ENCODE assay signal across 1 cellular context in genomic region chr4:80253510-80253909, GRCh38.
A peak's percentile ranks its signal among the peaks of the same experiment; 100 is the strongest.
TF ChIP-seq lines count a peak whose summit lies in the region.

No MANE protein-coding gene starts in this region.

TF ChIP-seq in K562, 482 proteins besides CTCF, POLR2A, EP300 and RAD21 (continued from another document and continues in another):
- TF ChIP-seq ZNF318 (IDR thresholded peaks at IDR 0.05; ENCODE audit: borderline replicate concordance in 1 of 2, low read depth in 1 of 2) (no peak; a peak in 1 of 4 replicates), ZNF263 (CRISPR knock-in tag; IDR thresholded peaks at IDR 0.05; ENCODE audit: borderline replicate concordance) (no peak), MEIS2 (IDR thresholded peaks at IDR 0.05; ENCODE audit: partially characterized antibody) (peak; percentile 80), FOXK1 (CRISPR knock-in tag; IDR thresholded peaks at IDR 0.05; ENCODE audit: borderline replicate concordance) (no peak), TAF15 (IDR thresholded peaks at IDR 0.05; ENCODE audit: low read depth, low read length) (no peak), RFX1 (IDR thresholded peaks at IDR 0.05) (no peak), ZFP91 (CRISPR knock-in tag; IDR thresholded peaks at IDR 0.05) (no peak), HOXB6 (CRISPR knock-in tag; IDR thresholded peaks at IDR 0.05; ENCODE audit: borderline replicate concordance) (no peak), MCM3 (IDR thresholded peaks at IDR 0.05) (no peak), ZNF408 (CRISPR knock-in tag; IDR thresholded peaks at IDR 0.05; ENCODE audit: low read depth) (no peak), SLC30A9 (CRISPR knock-in tag; IDR thresholded peaks at IDR 0.05) (no peak), E2F1 (CRISPR knock-in tag; IDR thresholded peaks at IDR 0.05) (no peak), CSDE1 (IDR thresholded peaks at IDR 0.05) (0 out of 4 replicates have a peak, but pooled peaks of 1 of the 2 experiments have one; percentile 9), GTF3C2 (IDR thresholded peaks at IDR 0.05; ENCODE audit: borderline replicate concordance, extremely low read depth, insufficient read length) (no peak), CBFA2T2 (conservative IDR thresholded peaks at IDR 0.05) (peak; percentile 98), TAF7 (tag; IDR thresholded peaks at IDR 0.05) (no peak), BMI1 (IDR thresholded peaks at IDR 0.05; ENCODE audit: low read length) (no peak), ZZZ3 (IDR thresholded peaks at IDR 0.05) (no peak), RHOXF2B (CRISPR knock-in tag; conservative IDR thresholded peaks at IDR 0.05) (no peak), GABPB1 (CRISPR knock-in tag; IDR thresholded peaks at IDR 0.05) (0 out of 2 replicates have a peak, but pooled peaks have one; percentile 27), SP2 (IDR thresholded peaks at IDR 0.05; ENCODE audit: extremely low read depth, low read depth, low read length, poor library complexity, severe bottlenecking) (no peak), NCOA2 (IDR thresholded peaks at IDR 0.05; ENCODE audit: partially characterized antibody in 2 of 2) (peak in 1 of 2 experiments; percentile 40), CLOCK (CRISPR knock-in tag; IDR thresholded peaks at IDR 0.05; ENCODE audit: borderline replicate concordance) (no peak), BCOR (IDR thresholded peaks at IDR 0.05) (peak; percentile 87), ZNF324 (CRISPR knock-in tag; IDR thresholded peaks at IDR 0.05) (no peak), KDM5B (IDR thresholded peaks at IDR 0.05; ENCODE audit: insufficient replicate concordance, low read depth, low read length) (no peak), ERF (CRISPR knock-in tag; IDR thresholded peaks at IDR 0.05) (no peak), MTA1 (IDR thresholded peaks at IDR 0.05; ENCODE audit: borderline replicate concordance) (peak; percentile 80), FOXM1 (IDR thresholded peaks at IDR 0.05; ENCODE audit: low read depth) (peak; percentile 97), FOXM1 (CRISPR knock-in tag; IDR thresholded peaks at IDR 0.05; ENCODE audit: low read depth) (no peak), MCM5 (IDR thresholded peaks at IDR 0.05; ENCODE audit: low read depth) (no peak), ZNF780A (CRISPR knock-in tag; IDR thresholded peaks at IDR 0.05) (no peak), COPS2 (conservative IDR thresholded peaks at IDR 0.05) (no peak), SP1 (CRISPR knock-in tag; IDR thresholded peaks at IDR 0.05) (peak; percentile 61; the same call in 1 of the 2 replicates), CAMTA2 (CRISPR knock-in tag; conservative IDR thresholded peaks at IDR 0.05) (no peak), CGGBP1 (CRISPR knock-in tag; IDR thresholded peaks at IDR 0.05) (no peak), SMARCA5 (IDR thresholded peaks at IDR 0.05) (peak; percentile 61; the same call in 1 of the 2 replicates), DPF2 (IDR thresholded peaks at IDR 0.05) (peak; percentile 96), ZBTB33 (CRISPR knock-in tag; IDR thresholded peaks at IDR 0.05) (peak; percentile 26; the same call in 1 of the 2 replicates), ZBTB11 (CRISPR knock-in tag; IDR thresholded peaks at IDR 0.05) (peak in 1 of 3 experiments; percentile 56; a peak in 1 of 6 replicates), HDAC1 (IDR thresholded peaks at IDR 0.05) (peak in 1 of 2 experiments; percentile 89; a peak in 2 of 4 replicates)
